In genomic region chr17:67401106-67401505, GRCh38 we compare ENCODE assay signal across 17 cellular contexts. TPM values are rescaled to one million over a fixed set of nuclear protein-coding genes. Genes with fewer than 3 reads are reported as not detected.
DNase-seq lines count a peak whose midpoint lies in the region; ATAC-seq lines count a peak whose summit lies in the region.
"Had no signal": no experiment of that assay in that cellular context is flagged by ENCODE, and none has a peak within 500 bp of the region (broad histone marks: within the 10 kb centered on the region; RNA-seq: fewer than 3 reads in every experiment).

No MANE protein-coding gene starts in this region.

- no peak overlapping the region for H3K9ac ChIP-seq in BLaER1 treated with 17β-estradiol and CSF1 and Interleukin-3, amounts not matched to agents 10 nM and 100 nM

- peaks cover 38 to 55% (median 44%) of the 10 kb centered on the region in 10 experiments for H3K4me1 ChIP-seq in BLaER1 treated with 17β-estradiol and CSF1 and Interleukin-3, amounts not matched to agents 10 nM and 100 nM

- peaks cover 73% of the 10 kb centered on the region for H3K4me1 Mint-ChIP-seq in activated CD4-positive, alpha-beta T cell treated with anti-CD3 and anti-CD28 coated beads for 36 hours
- peaks cover 49% of the 10 kb centered on the region for H3K4me1 Mint-ChIP-seq in activated T-helper 1 cell treated with anti-CD3 and anti-CD28 coated beads, Interleukin-12 subunit alpha, Interleukin-12 subunit beta, Interleukin-2, Interleukin-4 antibody, amounts not matched to agents 30 ng/mL and 10 ng/mL and 1 ng/mL, durations not matched to agents 14 hours and 24 hours and 36 hours (ENCODE audit: low read depth)
- H3K4me1 Mint-ChIP-seq in natural killer cell treated with Interleukin-12 subunit alpha and Interleukin-12 subunit beta and Interleukin-15 and Interleukin-18, amount 100 ng/mL, for 72 hours (ENCODE audit: low read depth in 2 of 2): peaks cover 37 to 66% of the 10 kb centered on the region in 2 donors

- peak overlapping the region; percentile 95 for H3K27ac Mint-ChIP-seq in activated CD4-positive, alpha-beta T cell treated with anti-CD3 and anti-CD28 coated beads for 36 hours
- H3K27ac Mint-ChIP-seq in activated T-helper 1 cell treated with anti-CD3 and anti-CD28 coated beads, Interleukin-12 subunit alpha, Interleukin-12 subunit beta, Interleukin-2, Interleukin-4 antibody, amounts not matched to agents 30 ng/mL and 10 ng/mL and 1 ng/mL, durations not matched to agents 14 hours and 24 hours and 36 hours: peak overlapping the region; percentile 9
- peak overlapping the region; percentile 90 to 99 for H3K27ac Mint-ChIP-seq in natural killer cell treated with Interleukin-12 subunit alpha and Interleukin-12 subunit beta and Interleukin-15 and Interleukin-18, amount 100 ng/mL, for 72 hours

- peaks cover 17% of the 10 kb centered on the region for H3K36me3 Mint-ChIP-seq in activated CD4-positive, alpha-beta T cell treated with anti-CD3 and anti-CD28 coated beads for 36 hours (ENCODE audit: low read depth)
- peaks cover 15% of the 10 kb centered on the region for H3K36me3 Mint-ChIP-seq in activated T-helper 1 cell treated with anti-CD3 and anti-CD28 coated beads, Interleukin-12 subunit alpha, Interleukin-12 subunit beta, Interleukin-2, Interleukin-4 antibody, amounts not matched to agents 30 ng/mL and 10 ng/mL and 1 ng/mL, durations not matched to agents 14 hours and 24 hours and 36 hours (ENCODE audit: low read depth)
- peaks cover 6% of the 10 kb centered on the region for H3K36me3 Mint-ChIP-seq in natural killer cell treated with Interleukin-12 subunit alpha and Interleukin-12 subunit beta and Interleukin-15 and Interleukin-18, amount 100 ng/mL, for 72 hours

- H3K4me3 ChIP-seq in BLaER1 treated with 17β-estradiol and CSF1 and Interleukin-3, amounts not matched to agents 10 nM and 100 nM: no peak overlapping the region
- H3K4me3 ChIP-seq: heart right ventricle, lung, pancreas, upper lobe of right lung had no signal

- no peaks in the 10 kb centered on the region for H3K27me3 Mint-ChIP-seq in activated CD4-positive, alpha-beta T cell treated with anti-CD3 and anti-CD28 coated beads for 36 hours
- no peaks in the 10 kb centered on the region for H3K27me3 Mint-ChIP-seq in activated T-helper 1 cell treated with anti-CD3 and anti-CD28 coated beads, Interleukin-12 subunit alpha, Interleukin-12 subunit beta, Interleukin-2, Interleukin-4 antibody, amounts not matched to agents 30 ng/mL and 10 ng/mL and 1 ng/mL, durations not matched to agents 14 hours and 24 hours and 36 hours (ENCODE audit: insufficient read depth)
- no peaks in the 10 kb centered on the region for H3K27me3 Mint-ChIP-seq in natural killer cell treated with Interleukin-12 subunit alpha and Interleukin-12 subunit beta and Interleukin-15 and Interleukin-18, amount 100 ng/mL, for 72 hours

- H3K9me3 ChIP-seq in BLaER1 treated with 17β-estradiol and CSF1 and Interleukin-3, amounts not matched to agents 10 nM and 100 nM (replicated peaks in 1 of 11): peaks cover 23 to 29% (median 27%) of the 10 kb centered on the region in 11 experiments
- H3K9me3 ChIP-seq: heart right ventricle, pancreas, upper lobe of right lung had no signal

- CTCF ChIA-PET in activated CD4-positive, alpha-beta T cell treated with anti-CD3 and anti-CD28 coated beads for 36 hours (lab: Charles Lee): interaction anchor here (0.8 to 1.1 kb wide), 3 partner anchors 13 to 71 kb away, joined by 3 read pairs; no protein-coding TSS in a partner anchor

- peaks cover 0 to 4% (median 0%) of the 10 kb centered on the region in 11 experiments; a peak in 2 of 22 replicates for H4K20me1 ChIP-seq in BLaER1 treated with 17β-estradiol and CSF1 and Interleukin-3, amounts not matched to agents 10 nM and 100 nM

- H3K9me3 Mint-ChIP-seq in activated CD4-positive, alpha-beta T cell treated with anti-CD3 and anti-CD28 coated beads for 36 hours (ENCODE audit: low read depth): no peaks in the 10 kb centered on the region
- H3K9me3 Mint-ChIP-seq in activated T-helper 1 cell treated with anti-CD3 and anti-CD28 coated beads, Interleukin-12 subunit alpha, Interleukin-12 subunit beta, Interleukin-2, Interleukin-4 antibody, amounts not matched to agents 30 ng/mL and 10 ng/mL and 1 ng/mL, durations not matched to agents 14 hours and 24 hours and 36 hours: no peaks in the 10 kb centered on the region
- H3K9me3 Mint-ChIP-seq in natural killer cell treated with Interleukin-12 subunit alpha and Interleukin-12 subunit beta and Interleukin-15 and Interleukin-18, amount 100 ng/mL, for 72 hours: no peaks in the 10 kb centered on the region

- peaks cover 8 to 36% (median 21%) of the 10 kb centered on the region in 11 experiments; a peak in 18 of 22 replicates for H3K36me3 ChIP-seq in BLaER1 treated with 17β-estradiol and CSF1 and Interleukin-3, amounts not matched to agents 10 nM and 100 nM
- H3K36me3 ChIP-seq: heart right ventricle, pancreas, upper lobe of right lung had no signal

- intact Hi-C loops in activated CD4-positive, alpha-beta T cell treated with anti-CD3 and anti-CD28 coated beads for 36 hours (cut with DNase I, micrococcal nuclease): no loop called here
- intact Hi-C loops in activated T-helper 1 cell treated with anti-CD3 and anti-CD28 coated beads, Interleukin-12 subunit alpha, Interleukin-12 subunit beta, Interleukin-2, Interleukin-4 antibody, amounts not matched to agents 30 ng/mL and 10 ng/mL and 1 ng/mL, durations not matched to agents 14 hours and 24 hours and 36 hours (cut with micrococcal nuclease): no loop called here

- H3K4me2 ChIP-seq in BLaER1 treated with 17β-estradiol and CSF1 and Interleukin-3, amounts not matched to agents 10 nM and 100 nM: peak overlapping the region in 10 of 11 experiments; percentile 1 to 96 (median 56); a peak in 7 of 22 replicates

- no peak for DNase-seq in activated CD4-positive, alpha-beta T cell treated with anti-CD3 and anti-CD28 coated beads for 36 hours
- DNase-seq in activated CD4-positive, alpha-beta T cell treated with anti-CD3 and anti-CD28 coated beads for 1 hour: no peak
- DNase-seq in activated T-helper 1 cell treated with anti-CD3 and anti-CD28 coated beads, Interleukin-12 subunit alpha, Interleukin-12 subunit beta, Interleukin-2, Interleukin-4 antibody, amounts not matched to agents 30 ng/mL and 10 ng/mL and 1 ng/mL, durations not matched to agents 14 hours and 24 hours and 36 hours (ENCODE audit: low spot score): no peak
- no peak for DNase-seq in natural killer cell treated with Interleukin-12 subunit alpha and Interleukin-12 subunit beta and Interleukin-15 and Interleukin-18, amount 100 ng/mL, for 72 hours (ENCODE audit: low spot score)
- no peak for DNase-seq in stimulated activated CD8-positive, alpha-beta memory T cell treated with anti-CD3 and anti-CD28 coated beads, Interleukin-4, amount 100 ng/mL, for 48 hours
- DNase-seq: DMS 273 treated with DMSO at 0.1 percent for 48 hours, heart right ventricle, NCI-H1105, NCI-H2107, NCI-H524 treated with DMSO at 0.1 percent for 48 hours, pancreas, upper lobe of right lung had no signal

- no peak overlapping the region; a peak in 1 of 22 replicates for H3K27ac ChIP-seq in BLaER1 treated with 17β-estradiol and CSF1 and Interleukin-3, amounts not matched to agents 10 nM and 100 nM
- H3K27ac ChIP-seq: pancreas, upper lobe of right lung had no signal

- POLR2A ChIA-PET in activated CD4-positive, alpha-beta T cell treated with anti-CD3 and anti-CD28 coated beads for 36 hours (lab: Charles Lee): interaction anchor here (0.5 kb wide), 1 partner anchor 838 kb away, joined by 3 read pairs; no protein-coding TSS in a partner anchor

- peak; percentile 37 for ATAC-seq in activated CD4-positive, alpha-beta T cell treated with anti-CD3 and anti-CD28 coated beads for 36 hours
- no peak for ATAC-seq in natural killer cell treated with Interleukin-12 subunit alpha and Interleukin-12 subunit beta and Interleukin-15 and Interleukin-18, amount 100 ng/mL, for 72 hours
- ATAC-seq in HG02885 (IDR thresholded peaks at IDR 0.05; ENCODE audit: poor library complexity, unreplicated experiment): no peak
- no peak for ATAC-seq in GM19351 (IDR thresholded peaks at IDR 0.05; ENCODE audit: unreplicated experiment)
- ATAC-seq: sciatic nerve had no signal

- H3K4me3 Mint-ChIP-seq in activated CD4-positive, alpha-beta T cell treated with anti-CD3 and anti-CD28 coated beads for 36 hours: peak overlapping the region; percentile 66
- H3K4me3 Mint-ChIP-seq in activated T-helper 1 cell treated with anti-CD3 and anti-CD28 coated beads, Interleukin-12 subunit alpha, Interleukin-12 subunit beta, Interleukin-2, Interleukin-4 antibody, amounts not matched to agents 30 ng/mL and 10 ng/mL and 1 ng/mL, durations not matched to agents 14 hours and 24 hours and 36 hours: no peak overlapping the region
- peak overlapping the region; percentile 87 for H3K4me3 Mint-ChIP-seq in natural killer cell treated with Interleukin-12 subunit alpha and Interleukin-12 subunit beta and Interleukin-15 and Interleukin-18, amount 100 ng/mL, for 72 hours

- H3K27me3 ChIP-seq in BLaER1 treated with 17β-estradiol and CSF1 and Interleukin-3, amounts not matched to agents 10 nM and 100 nM: no peaks in the 10 kb centered on the region
- H3K27me3 ChIP-seq: heart right ventricle, pancreas, upper lobe of right lung had no signal

RNA-seq across cellular contexts. Expression of gene PITPNC1, which starts 24.0 kb away (rescaled TPM):
- total RNA-seq in activated CD4-positive, alpha-beta T cell treated with anti-CD3 and anti-CD28 coated beads for 36 hours: 10 to 100 TPM; 41.6 to 56.3 TPM
- total RNA-seq in activated T-helper 1 cell treated with anti-CD3 and anti-CD28 coated beads, Interleukin-12 subunit alpha, Interleukin-12 subunit beta, Interleukin-2, Interleukin-4 antibody, amounts not matched to agents 30 ng/mL and 10 ng/mL and 1 ng/mL, durations not matched to agents 14 hours and 24 hours and 36 hours: 17.7 and 18.3 TPM in 2 replicates
- total RNA-seq in natural killer cell treated with Interleukin-12 subunit alpha and Interleukin-12 subunit beta and Interleukin-15 and Interleukin-18, amount 100 ng/mL, for 72 hours: 10 to 100 TPM; 73.9 to 81.9 TPM

RNA-seq across cellular contexts. Expression of gene PSMD12, which starts 34.7 kb away (rescaled TPM):
- 100 to 1,000 TPM; 100 to 101 TPM for total RNA-seq in activated CD4-positive, alpha-beta T cell treated with anti-CD3 and anti-CD28 coated beads for 36 hours
- 87.4 TPM in 2 replicates for total RNA-seq in activated T-helper 1 cell treated with anti-CD3 and anti-CD28 coated beads, Interleukin-12 subunit alpha, Interleukin-12 subunit beta, Interleukin-2, Interleukin-4 antibody, amounts not matched to agents 30 ng/mL and 10 ng/mL and 1 ng/mL, durations not matched to agents 14 hours and 24 hours and 36 hours
- total RNA-seq in natural killer cell treated with Interleukin-12 subunit alpha and Interleukin-12 subunit beta and Interleukin-15 and Interleukin-18, amount 100 ng/mL, for 72 hours: 10 to 100 TPM; 87.3 to 90.5 TPM

Comparison
In these comparisons a context has a peak if more than half of its experiments do, and no peak if none do; other contexts are left out.
1. H3K27ac Mint-ChIP-seq: peak in every context shown above with its lines; median percentile 95 in activated CD4-positive, alpha-beta T cell treated with anti-CD3 and anti-CD28 coated beads for 36 hours; 94 in natural killer cell treated with Interleukin-12 subunit alpha and Interleukin-12 subunit beta and Interleukin-15 and Interleukin-18, amount 100 ng/mL, for 72 hours; 9 in activated T-helper 1 cell treated with anti-CD3 and anti-CD28 coated beads, Interleukin-12 subunit alpha, Interleukin-12 subunit beta, Interleukin-2, Interleukin-4 antibody, amounts not matched to agents 30 ng/mL and 10 ng/mL and 1 ng/mL, durations not matched to agents 14 hours and 24 hours and 36 hours.